In the genomic region with DNA sequence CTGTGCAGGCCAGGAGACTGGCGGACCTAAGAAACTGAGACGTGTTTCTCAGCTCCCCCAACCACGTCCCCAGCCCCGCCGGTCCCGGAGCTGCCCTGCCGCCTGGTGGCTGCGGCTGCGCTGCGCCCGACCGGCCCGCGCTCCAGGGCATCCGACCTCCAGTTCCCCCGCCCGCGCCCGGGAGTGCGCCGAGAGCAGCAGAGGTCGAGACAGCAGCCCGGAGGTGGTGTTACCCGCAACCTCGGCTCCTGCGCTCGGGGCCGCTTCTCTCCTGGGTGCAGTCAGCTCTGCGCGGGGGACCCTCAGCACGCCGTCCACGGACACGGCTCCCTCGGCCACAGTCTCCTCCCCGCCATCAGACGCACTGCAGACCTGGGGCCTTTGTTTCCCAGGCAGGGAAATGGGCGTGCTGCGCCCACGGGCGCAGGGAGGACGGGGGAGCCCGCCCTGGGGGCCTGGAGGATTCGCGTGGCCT, we compare ENCODE assay signal across 8 cellular contexts. TPM values are rescaled to one million over a fixed set of nuclear protein-coding genes. Genes with fewer than 3 reads are reported as not detected.
A peak's percentile ranks its signal among the peaks of the same experiment; 100 is the strongest.
DNase-seq lines count a peak whose midpoint lies in the region; ATAC-seq and TF ChIP-seq lines count a peak whose summit lies in the region.

No MANE protein-coding gene starts in this region.

- peak; percentile 46 for ATAC-seq in HG02970 (IDR thresholded peaks at IDR 0.05; ENCODE audit: low FRiP score, unreplicated experiment)

- peak; percentile 37 for TF ChIP-seq POLR2A in GM15510 (IDR thresholded peaks at IDR 0.05; ENCODE audit: borderline replicate concordance, extremely low read depth, insufficient read length)

- DNase-seq in A172 (ENCODE audit: low spot score) = peak; percentile 43
- peak; percentile 74 for DNase-seq in NCI-H460 (ENCODE audit: extremely low read depth, low read depth)
- DNase-seq in activated CD4-positive, alpha-beta T cell treated with anti-CD3 and anti-CD28 coated beads, Interleukin-2, amount 50 U/mL, for 1 hour = peak; percentile 84
- peak; percentile 17 to 74 for DNase-seq in dermis microvascular lymphatic vessel endothelial cell (ENCODE audit: low read depth in 2 of 2)
- peak; percentile 63 for DNase-seq in medulla oblongata (ENCODE audit: extremely low spot score)
- DNase-seq in stimulated activated CD8-positive, alpha-beta memory T cell treated with anti-CD3 and anti-CD28 coated beads, Interleukin-15, amount 100 ng/mL, for 4 hours (ENCODE audit: low read depth in 2 of 2) = peak; percentile 66 to 71

RNA-seq across cellular contexts. Expression of a gene that starts 21.6 kb away (rescaled TPM):
- total RNA-seq in A172 (2014; rRNA removed; shearing (Covaris generic)) = 0.19 TPM in 1 of 2 replicates, not detected in the other
- total RNA-seq in NCI-H460 (2014; rRNA removed; shearing (Covaris generic)) = 0.78 TPM in 1 of 2 replicates, not detected in the other
- polyA plus RNA-seq in NCI-H460 (2014; cell fraction: nucleus; rRNA removed) = 0.18 TPM in 1 of 2 replicates, not detected in the other
- under 0.01 TPM in 1 of 2 replicates, not detected in the other for total RNA-seq in dermis microvascular lymphatic vessel endothelial cell

Comparison
In these comparisons a context has a peak if more than half of its experiments do, and no peak if none do; other contexts are left out.
1. Peak in every context shown above with its lines: DNase-seq and ATAC-seq.